19 cellular contexts compared by ENCODE assay signal in genomic region chr16:1572664-1573063, GRCh38.
"Had no signal": no experiment of that assay in that cellular context is flagged by ENCODE, and none has a peak within 500 bp of the region (broad histone marks: within the 10 kb centered on the region; RNA-seq: fewer than 3 reads in every experiment).

No MANE protein-coding gene starts in this region.

- H3K4me1 ChIP-seq: breast epithelium, sigmoid colon, spleen, upper lobe of right lung had no signal

- H3K27ac Mint-ChIP-seq: activated naive CD4-positive, alpha-beta T cell treated with anti-CD3 and anti-CD28 coated beads for 36 hours; activated naive CD8-positive, alpha-beta T cell treated with anti-CD3 and anti-CD28 coated beads, Interleukin-2, amount 50 U/mL, for 24 hours; activated T-helper 17 cell treated with anti-CD3 and anti-CD28 coated beads, Interleukin-2, amount 50 U/mL, for 72 hours; dendritic cell treated with granulocyte-macrophage colony-stimulating factor and Interleukin-4, amounts not matched to agents 40 ng/mL and 50 ng/mL, for 4 days; natural killer cell treated with Interleukin-12 subunit alpha and Interleukin-12 subunit beta and Interleukin-15 and Interleukin-18, amount 100 ng/mL, for 72 hours; stimulated activated effector memory CD8-positive, alpha-beta T cell treated with anti-CD3 and anti-CD28 coated beads, Interleukin-12 subunit alpha, Interleukin-12 subunit beta, amount 100 ng/mL, for 72 hours had no signal

- H3K27me3 ChIP-seq: breast epithelium, sigmoid colon, spleen, upper lobe of right lung had no signal

- H3K27me3 Mint-ChIP-seq: activated naive CD8-positive, alpha-beta T cell treated with anti-CD3 and anti-CD28 coated beads, Interleukin-2, amount 50 U/mL, for 24 hours; activated T-helper 17 cell treated with anti-CD3 and anti-CD28 coated beads, Interleukin-2, amount 50 U/mL, for 72 hours; dendritic cell treated with granulocyte-macrophage colony-stimulating factor and Interleukin-4, amounts not matched to agents 40 ng/mL and 50 ng/mL, for 4 days; natural killer cell treated with Interleukin-12 subunit alpha and Interleukin-12 subunit beta and Interleukin-15 and Interleukin-18, amount 100 ng/mL, for 72 hours had no signal

- H3K27ac ChIP-seq: sigmoid colon, spleen, thoracic aorta, upper lobe of right lung had no signal

- DNase-seq: activated CD4-positive, alpha-beta T cell treated with anti-CD3 and anti-CD28 coated beads, Interleukin-2, amount 50 U/mL, for 1 hour; activated naive CD4-positive, alpha-beta T cell treated with anti-CD3 and anti-CD28 coated beads for 36 hours; activated naive CD8-positive, alpha-beta T cell treated with anti-CD3 and anti-CD28 coated beads, Interleukin-2, amount 50 U/mL, for 24 hours; activated T-cell treated with anti-CD3 and anti-CD28 coated beads for 4 hours; aorta; effector memory CD4-positive, alpha-beta T cell; head of caudate nucleus; nucleus accumbens; sigmoid colon; spleen; T-helper 2 cell; upper lobe of right lung had no signal

- ATAC-seq: activated CD4-positive, CD25-positive, alpha-beta regulatory T cell treated with anti-CD3 and anti-CD28 coated beads, Interleukin-2, amount 50 U/mL, for 24 hours; activated naive CD8-positive, alpha-beta T cell treated with anti-CD3 and anti-CD28 coated beads, Interleukin-2, amount 50 U/mL, for 24 hours; activated T-helper 17 cell treated with anti-CD3 and anti-CD28 coated beads, Interleukin-2, amount 50 U/mL, for 72 hours; natural killer cell treated with Interleukin-12 subunit alpha and Interleukin-12 subunit beta and Interleukin-15 and Interleukin-18, amount 100 ng/mL, for 72 hours; stimulated activated effector memory CD8-positive, alpha-beta T cell treated with anti-CD3 and anti-CD28 coated beads, Interleukin-12 subunit alpha, Interleukin-12 subunit beta, amount 100 ng/mL, for 72 hours; upper lobe of right lung had no signal

- H3K9me3 ChIP-seq: breast epithelium, sigmoid colon, spleen, thoracic aorta, upper lobe of right lung had no signal

- H3K4me3 ChIP-seq: breast epithelium, sigmoid colon, spleen, thoracic aorta, upper lobe of right lung had no signal

- H3K4me3 Mint-ChIP-seq: activated naive CD4-positive, alpha-beta T cell treated with anti-CD3 and anti-CD28 coated beads for 36 hours; activated naive CD8-positive, alpha-beta T cell treated with anti-CD3 and anti-CD28 coated beads, Interleukin-2, amount 50 U/mL, for 24 hours; activated T-helper 17 cell treated with anti-CD3 and anti-CD28 coated beads, Interleukin-2, amount 50 U/mL, for 72 hours; dendritic cell treated with granulocyte-macrophage colony-stimulating factor and Interleukin-4, amounts not matched to agents 40 ng/mL and 50 ng/mL, for 4 days; natural killer cell treated with Interleukin-12 subunit alpha and Interleukin-12 subunit beta and Interleukin-15 and Interleukin-18, amount 100 ng/mL, for 72 hours; stimulated activated effector memory CD8-positive, alpha-beta T cell treated with anti-CD3 and anti-CD28 coated beads, Interleukin-12 subunit alpha, Interleukin-12 subunit beta, amount 100 ng/mL, for 72 hours had no signal

- H3K4me1 Mint-ChIP-seq: activated naive CD8-positive, alpha-beta T cell treated with anti-CD3 and anti-CD28 coated beads, Interleukin-2, amount 50 U/mL, for 24 hours; activated T-helper 17 cell treated with anti-CD3 and anti-CD28 coated beads, Interleukin-2, amount 50 U/mL, for 72 hours had no signal

- H3K9me3 Mint-ChIP-seq: activated naive CD4-positive, alpha-beta T cell treated with anti-CD3 and anti-CD28 coated beads for 36 hours; activated naive CD8-positive, alpha-beta T cell treated with anti-CD3 and anti-CD28 coated beads, Interleukin-2, amount 50 U/mL, for 24 hours; activated T-helper 17 cell treated with anti-CD3 and anti-CD28 coated beads, Interleukin-2, amount 50 U/mL, for 72 hours; natural killer cell treated with Interleukin-12 subunit alpha and Interleukin-12 subunit beta and Interleukin-15 and Interleukin-18, amount 100 ng/mL, for 72 hours; stimulated activated effector memory CD8-positive, alpha-beta T cell treated with anti-CD3 and anti-CD28 coated beads, Interleukin-12 subunit alpha, Interleukin-12 subunit beta, amount 100 ng/mL, for 72 hours had no signal

- H3K36me3 ChIP-seq: breast epithelium, upper lobe of right lung had no signal

- H3K36me3 Mint-ChIP-seq: natural killer cell treated with Interleukin-12 subunit alpha and Interleukin-12 subunit beta and Interleukin-15 and Interleukin-18, amount 100 ng/mL, for 72 hours; stimulated activated effector memory CD8-positive, alpha-beta T cell treated with anti-CD3 and anti-CD28 coated beads, Interleukin-12 subunit alpha, Interleukin-12 subunit beta, amount 100 ng/mL, for 72 hours had no signal
